1 cellular context compared by ENCODE assay signal in genomic region chr5:92042237-92042636, GRCh38.
TF ChIP-seq lines count a peak whose summit lies in the region.

No MANE protein-coding gene starts in this region.

TF ChIP-seq in GM23338, 12 proteins besides CTCF, POLR2A, EP300 and RAD21 (continued from another document):
- TF ChIP-seq ZNF462 (CRISPR knock-in tag; IDR thresholded peaks at IDR 0.05) (no peak), ZNF331 (CRISPR knock-in tag; IDR thresholded peaks at IDR 0.05; ENCODE audit: low read depth) (no peak), ZNF114 (CRISPR knock-in tag; IDR thresholded peaks at IDR 0.05) (no peak), JUNB (IDR thresholded peaks at IDR 0.05; ENCODE audit: unreplicated experiment) (no peak), POLR2AphosphoS5 (IDR thresholded peaks at IDR 0.05; ENCODE audit: low read depth) (no peak), STAT1 (IDR thresholded peaks at IDR 0.05; ENCODE audit: unreplicated experiment) (no peak), CREB1 (CRISPR knock-in tag; IDR thresholded peaks at IDR 0.05; ENCODE audit: low read depth) (no peak)
TF ChIP-seq in GM23338: peak in this region for 0.
